ENCODE assay signal across 1 cellular context in genomic region chr9:231625-232024, GRCh38. TPM values are rescaled to one million over a fixed set of nuclear protein-coding genes. Genes with fewer than 3 reads are reported as not detected.
"Had no signal": no experiment of that assay in that cellular context is flagged by ENCODE, and none has a peak within 500 bp of the region (broad histone marks: within the 10 kb centered on the region; RNA-seq: fewer than 3 reads in every experiment).

No MANE protein-coding gene starts in this region.

RNA-seq across cellular contexts. Expression of gene DOCK8, which starts 17.0 kb away (rescaled TPM):
- total RNA-seq: G401 had no signal
